Comparison of ENCODE assay signal across 1 cellular context in the genomic region with DNA sequence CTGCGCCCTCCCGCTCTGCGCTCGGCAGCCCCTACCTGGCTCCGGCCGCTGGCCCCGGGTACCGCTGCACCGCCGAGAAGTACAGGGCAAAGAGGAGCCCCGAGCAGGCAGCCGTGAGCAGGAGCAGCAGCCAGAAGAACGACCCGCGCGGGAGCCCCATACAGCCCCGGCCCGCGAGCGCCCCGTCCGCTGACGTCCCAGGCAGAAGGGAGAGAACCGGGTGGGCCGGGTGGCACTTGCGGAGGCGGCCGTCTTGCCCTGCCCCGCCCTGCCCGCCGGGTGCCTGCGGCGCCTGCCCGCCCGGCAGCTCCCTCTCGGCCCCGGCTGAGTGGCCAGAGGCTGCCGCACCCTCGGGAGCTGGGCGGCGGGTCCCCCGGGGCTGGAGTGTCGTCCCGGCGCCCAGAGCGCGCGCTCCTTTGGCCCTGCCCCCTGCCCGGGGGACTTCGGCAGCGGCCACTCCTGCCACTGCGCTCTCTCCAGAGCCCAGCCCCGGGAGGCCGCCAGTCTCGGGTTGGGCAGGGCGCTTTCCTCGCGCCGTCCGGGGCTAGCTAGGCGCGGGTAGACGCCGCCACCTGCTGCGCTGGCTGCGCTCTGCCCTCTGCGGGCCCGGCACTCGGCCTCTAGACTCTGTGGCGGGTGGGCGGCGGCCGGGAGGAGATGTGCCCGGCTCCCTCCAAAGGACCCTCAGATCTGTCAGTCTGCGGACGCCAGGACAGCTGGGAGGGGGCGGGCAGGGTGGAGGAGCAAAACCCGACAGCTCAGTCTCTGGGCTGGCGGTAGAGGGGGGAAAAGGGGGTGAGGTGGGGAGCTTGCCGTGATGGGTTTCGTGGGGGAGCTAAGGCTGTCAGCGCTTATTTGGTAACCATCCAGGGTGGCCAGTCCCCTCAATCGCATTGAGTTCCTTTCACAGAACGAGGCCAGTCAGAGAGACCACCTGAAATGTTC.
TF ChIP-seq lines count a peak whose summit lies in the region.

Gene ST6GALNAC2, minus strand, starts transcription at position 212 of the 945 bp plus-strand sequence. Its CDS starts 52 bp downstream, at position 160.

TF ChIP-seq in WTC11, 78 proteins besides CTCF, POLR2A, EP300 and RAD21 (continued from another document):
- TF ChIP-seq, protein P1, sequence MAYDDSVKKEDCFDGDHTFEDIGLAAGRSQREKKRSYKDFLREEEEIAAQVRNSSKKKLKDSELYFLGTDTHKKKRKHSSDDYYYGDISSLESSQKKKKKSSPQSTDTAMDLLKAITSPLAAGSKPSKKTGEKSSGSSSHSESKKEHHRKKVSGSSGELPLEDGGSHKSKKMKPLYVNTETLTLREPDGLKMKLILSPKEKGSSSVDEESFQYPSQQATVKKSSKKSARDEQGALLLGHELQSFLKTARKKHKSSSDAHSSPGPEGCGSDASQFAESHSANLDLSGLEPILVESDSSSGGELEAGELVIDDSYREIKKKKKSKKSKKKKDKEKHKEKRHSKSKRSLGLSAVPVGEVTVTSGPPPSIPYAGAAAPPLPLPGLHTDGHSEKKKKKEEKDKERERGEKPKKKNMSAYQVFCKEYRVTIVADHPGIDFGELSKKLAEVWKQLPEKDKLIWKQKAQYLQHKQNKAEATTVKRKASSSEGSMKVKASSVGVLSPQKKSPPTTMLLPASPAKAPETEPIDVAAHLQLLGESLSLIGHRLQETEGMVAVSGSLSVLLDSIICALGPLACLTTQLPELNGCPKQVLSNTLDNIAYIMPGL (CRISPR knock-in tag; IDR thresholded peaks at IDR 0.05): no peak
- TF ChIP-seq, protein P2, sequence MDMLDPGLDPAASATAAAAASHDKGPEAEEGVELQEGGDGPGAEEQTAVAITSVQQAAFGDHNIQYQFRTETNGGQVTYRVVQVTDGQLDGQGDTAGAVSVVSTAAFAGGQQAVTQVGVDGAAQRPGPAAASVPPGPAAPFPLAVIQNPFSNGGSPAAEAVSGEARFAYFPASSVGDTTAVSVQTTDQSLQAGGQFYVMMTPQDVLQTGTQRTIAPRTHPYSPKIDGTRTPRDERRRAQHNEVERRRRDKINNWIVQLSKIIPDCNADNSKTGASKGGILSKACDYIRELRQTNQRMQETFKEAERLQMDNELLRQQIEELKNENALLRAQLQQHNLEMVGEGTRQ (CRISPR knock-in tag; IDR thresholded peaks at IDR 0.05): 0 out of 2 replicates have a peak, but pooled peaks have one; percentile 4
- TF ChIP-seq USF1 (CRISPR knock-in tag; IDR thresholded peaks at IDR 0.05) (no peak), CBFB (CRISPR knock-in tag; IDR thresholded peaks at IDR 0.05; ENCODE audit: low read depth) (no peak), GTF2I (CRISPR knock-in tag; conservative IDR thresholded peaks at IDR 0.05) (no peak), FOXP1 (CRISPR knock-in tag; IDR thresholded peaks at IDR 0.05; ENCODE audit: borderline replicate concordance) (peak; percentile 66; the same call in 1 of the 2 replicates), MLX (CRISPR knock-in tag; IDR thresholded peaks at IDR 0.05) (no peak)
